ENCODE assay signal across 8 cellular contexts in the genomic region with DNA sequence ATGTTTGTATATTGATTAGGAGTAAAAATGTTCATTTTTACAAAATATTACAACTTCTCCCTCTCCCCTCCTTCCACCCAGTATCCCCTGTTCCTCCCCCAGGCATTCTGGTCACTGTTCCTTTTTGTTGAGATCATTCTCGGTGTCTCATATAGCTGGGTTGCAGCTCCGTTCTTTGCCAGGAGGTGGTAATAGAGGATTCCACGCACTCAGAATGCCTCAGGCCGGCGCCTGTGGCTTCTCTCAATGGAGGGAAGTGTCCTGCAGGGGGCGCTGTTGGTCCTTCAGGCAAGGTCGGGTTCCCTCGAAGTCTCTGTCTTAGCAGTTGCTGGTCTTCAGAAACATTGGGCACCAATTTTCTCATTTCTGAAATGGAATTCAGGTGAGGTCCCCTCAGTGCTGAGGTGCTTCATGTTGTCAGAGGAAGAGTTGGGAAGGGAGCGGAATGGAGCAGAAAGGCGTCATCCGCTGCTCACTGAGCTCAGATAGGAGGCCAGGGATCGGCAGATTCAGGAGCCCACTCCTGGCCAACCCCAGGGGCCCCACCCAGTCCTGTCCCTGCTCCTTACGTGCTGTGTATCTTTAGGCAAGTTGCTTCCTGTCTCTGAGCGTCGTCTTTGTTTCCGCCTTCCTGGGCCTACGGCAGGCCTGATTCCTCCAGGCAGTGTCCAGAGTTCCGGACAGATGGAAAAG. TPM values are rescaled to one million over a fixed set of nuclear protein-coding genes. Genes with fewer than 3 reads are reported as not detected.
DNase-seq lines count a peak whose midpoint lies in the region; TF ChIP-seq lines count a peak whose summit lies in the region.

No MANE protein-coding gene starts in this region.

- H3K4me3 ChIP-seq in Karpas-422 (ENCODE audit: low read length) (no peak overlapping the region), uterus (no peak overlapping the region)

- no peak overlapping the region for H3K9ac ChIP-seq in Karpas-422 (ENCODE audit: low read length)

- H3K9me3 ChIP-seq in Karpas-422 (ENCODE audit: low read length) (peaks cover 20% of the 10 kb centered on the region), uterus (no peaks in the 10 kb centered on the region)

- no peaks in the 10 kb centered on the region for H3K9me2 ChIP-seq in Karpas-422 (replicated peaks; ENCODE audit: insufficient read depth, low read length)

- intact Hi-C loops in uterus (cut with DNase I; ENCODE audit: low total_unique reads) = no loop called here

- DNase-seq in COLO668 (lab: John Stamatoyannopoulos, UW; ENCODE audit: unreplicated experiment) = peak; percentile 72
- DNase-seq in Karpas-422 = peak; percentile 97
- DNase-seq in activated CD4-positive, alpha-beta T cell treated with anti-CD3 and anti-CD28 coated beads, Interleukin-2, amount 50 U/mL, for 4 hours = peak; percentile 36 to 44
- peak; percentile 12 for DNase-seq in fibroblast of the conjunctiva (ENCODE audit: low read depth)
- DNase-seq in stimulated activated CD4-positive, alpha-beta T cell treated with anti-CD3 and anti-CD28 coated beads, Interleukin-1b, Interleukin-23, amount 100 ng/mL, for 48 hours = peak; percentile 84
- DNase-seq in NCI-H2029 (lab: John Stamatoyannopoulos, UW) = no peak
- no peak for DNase-seq in uterus
- DNase-seq in mucosa of gallbladder (ENCODE audit: low spot score) = no peak

- no peak overlapping the region for H3K27ac ChIP-seq in Karpas-422 (ENCODE audit: low read length)
- no peak overlapping the region for H3K27ac ChIP-seq in uterus

- no peak for TF ChIP-seq CTCF in uterus (IDR thresholded peaks at IDR 0.05)

- H3K27me3 ChIP-seq in Karpas-422 (ENCODE audit: low read length) (no peaks in the 10 kb centered on the region), uterus (peaks cover 0 to 21% of the 10 kb centered on the region in 2 donors)

- TF ChIP-seq POLR2A in uterus (IDR thresholded peaks at IDR 0.05) = no peak

- 0 out of 2 replicates have a peak, but pooled peaks cover 4% of the 10 kb centered on the region for H4K20me1 ChIP-seq in Karpas-422 (ENCODE audit: insufficient read depth, low read depth, low read length)

- H3K36me3 ChIP-seq in Karpas-422 (ENCODE audit: insufficient read depth, low read length) = peaks cover 23% of the 10 kb centered on the region
- no peaks in the 10 kb centered on the region for H3K36me3 ChIP-seq in uterus

- H3K4me1 ChIP-seq in Karpas-422 (ENCODE audit: low read length) = peaks cover 4% of the 10 kb centered on the region
- H3K4me1 ChIP-seq in uterus = no peaks in the 10 kb centered on the region

- H3K79me2 ChIP-seq in Karpas-422 (ENCODE audit: low read length) = no peaks in the 10 kb centered on the region

- H3K4me2 ChIP-seq in Karpas-422 (ENCODE audit: low read depth, low read length, poor library complexity, severe bottlenecking) = no peak overlapping the region

- no peak overlapping the region for H2AFZ ChIP-seq in Karpas-422 (ENCODE audit: low read length)

RNA-seq across cellular contexts. Expression of gene GARIN5A, which starts 10.3 kb away (rescaled TPM):
- total RNA-seq in Karpas-422 (2014; rRNA removed; shearing (Covaris generic); ENCODE audit: low replicate concordance) = 1.2 TPM in 1 of 2 replicates, not detected in the other
- total RNA-seq in uterus = 1 to 10 TPM in 2 of 4 donors, under 1 TPM in 1, not detected in 1; 0.62 to 5.4 (median 1.8) TPM
- total RNA-seq in mucosa of gallbladder = 5.0 TPM

RNA-seq across cellular contexts. Expression of gene EMC10, which starts 10.7 kb away (rescaled TPM):
- total RNA-seq in Karpas-422 (2014; rRNA removed; shearing (Covaris generic); ENCODE audit: low replicate concordance) = 63.7 and 93.4 TPM in 2 replicates
- total RNA-seq in uterus (100 to 1,000 TPM in 1 of 4 donors, 10 to 100 TPM in 3; 30.5 to 121 (median 45.8) TPM), mucosa of gallbladder (182 TPM)

RNA-seq across cellular contexts. Expression of gene JOSD2, which starts 24.0 kb away (rescaled TPM):
- total RNA-seq in Karpas-422 (2014; rRNA removed; shearing (Covaris generic); ENCODE audit: low replicate concordance) = 15.8 and 42.3 TPM in 2 replicates
- total RNA-seq in uterus = 10 to 100 TPM in 1 of 4 donors, 1 to 10 TPM in 3; 1.8 to 22.8 (median 5.5) TPM
- 57.3 TPM for total RNA-seq in mucosa of gallbladder

RNA-seq across cellular contexts. Expression of gene ASPDH, which starts 26.7 kb away (rescaled TPM):
- not detected in 2 replicates for total RNA-seq in Karpas-422 (2014; rRNA removed; shearing (Covaris generic); ENCODE audit: low replicate concordance)
- total RNA-seq in uterus (not detected), mucosa of gallbladder (not detected)

RNA-seq across cellular contexts. Expression of gene MYBPC2, which starts 54.3 kb away (rescaled TPM):
- total RNA-seq in Karpas-422 (2014; rRNA removed; shearing (Covaris generic); ENCODE audit: low replicate concordance) = 23.4 and 48.3 TPM in 2 replicates
- under 1 TPM in 2 of 4 donors, not detected in 2; 0.24 to 0.28 TPM for total RNA-seq in uterus
- not detected for total RNA-seq in mucosa of gallbladder

Comparison
In these comparisons a context has a peak if more than half of its experiments do, and no peak if none do; other contexts are left out.
1. DNase-seq: peak in COLO668 (single experiment), Karpas-422 (single experiment), activated CD4-positive, alpha-beta T cell treated with anti-CD3 and anti-CD28 coated beads, Interleukin-2, amount 50 U/mL, for 4 hours (2 of 2), fibroblast of the conjunctiva (single experiment) and stimulated activated CD4-positive, alpha-beta T cell treated with anti-CD3 and anti-CD28 coated beads, Interleukin-1b, Interleukin-23, amount 100 ng/mL, for 48 hours (single experiment); none in NCI-H2029 (single experiment), uterus (0 of 2) and mucosa of gallbladder (single experiment).